ENCODE assay signal across 8 cellular contexts in genomic region chr17:76736349-76737081, GRCh38. TPM values are rescaled to one million over a fixed set of nuclear protein-coding genes. Genes with fewer than 3 reads are reported as not detected.
DNase-seq lines count a peak whose midpoint lies in the region; ATAC-seq and TF ChIP-seq lines count a peak whose summit lies in the region.

No MANE protein-coding gene starts in this region.

- H3K27me3 ChIP-seq in H7 (ENCODE audit: control insufficient read depth, insufficient read depth, low read length): no peaks in the 10 kb centered on the region
- H3K27me3 ChIP-seq in duodenal mucosa (ENCODE audit: control insufficient read depth in 1 of 2, insufficient read depth in 2 of 2, low read length in 2 of 2): no peaks in the 10 kb centered on the region
- no peaks in the 10 kb centered on the region for H3K27me3 ChIP-seq in lower lobe of right lung (ENCODE audit: low read depth)

- H3K4me1 ChIP-seq in duodenal mucosa (ENCODE audit: control insufficient read depth in 1 of 2, insufficient read depth in 2 of 2, low read length in 2 of 2) (peaks cover 42 to 45% of the 10 kb centered on the region in 2 donors), lower lobe of right lung (peaks cover 67% of the 10 kb centered on the region)

- peak overlapping the region; percentile 95 to 99 for H3K9ac ChIP-seq in duodenal mucosa (ENCODE audit: low read depth in 1 of 2, low read length in 2 of 2)

- peak; percentile 63 to 67 for ATAC-seq in lower lobe of right lung
- ATAC-seq in HG02981 (IDR thresholded peaks at IDR 0.05; ENCODE audit: unreplicated experiment): no peak

- peak; percentile 32 for TF ChIP-seq CTCF in lower lobe of right lung (IDR thresholded peaks at IDR 0.05)

- DNase-seq in G401 (ENCODE audit: low spot score) (peak; percentile 53), H7 (peak; percentile 82), NCI-H1105 (lab: John Stamatoyannopoulos, UW) (peak; percentile 31), lower lobe of right lung (peak; percentile 88)
- DNase-seq in activated CD4-positive, alpha-beta T cell treated with anti-CD3 and anti-CD28 coated beads, Interleukin-2, amount 50 U/mL, for 4 hours: peak; percentile 57 to 64
- peak in 2 of 3 experiments; percentile 43 to 63 for DNase-seq in stimulated activated CD4-positive, alpha-beta T cell treated with anti-CD3 and anti-CD28 coated beads, TNF-alpha, amount 100 ng/mL, for 24 hours (ENCODE audit: low read depth in 3 of 3)

- peak overlapping the region; percentile 97 for H3K27ac ChIP-seq in duodenal mucosa (ENCODE audit: low read depth, low read length)
- peak overlapping the region; percentile 98 for H3K27ac ChIP-seq in lower lobe of right lung

- H3K9me3 ChIP-seq in duodenal mucosa (ENCODE audit: control insufficient read depth in 1 of 2, low read length in 2 of 2) (no peaks in the 10 kb centered on the region), lower lobe of right lung (no peaks in the 10 kb centered on the region)

- peaks cover 31% of the 10 kb centered on the region for H3K36me3 ChIP-seq in H7 (replicated peaks; ENCODE audit: control insufficient read depth, insufficient read depth, low read length)
- peaks cover 34 to 41% of the 10 kb centered on the region in 2 donors for H3K36me3 ChIP-seq in duodenal mucosa (ENCODE audit: control insufficient read depth in 1 of 2, insufficient read depth in 2 of 2, low read length in 2 of 2)
- H3K36me3 ChIP-seq in lower lobe of right lung: peaks cover 48% of the 10 kb centered on the region

- in situ Hi-C loops in G401 (cut with HindIII; ENCODE audit: low sequenced_read_pairs): no loop called here

- H3K4me3 ChIP-seq in H7 (ENCODE audit: insufficient read depth, low read depth, low read length) (peak overlapping the region; percentile 98), duodenal mucosa (ENCODE audit: low read depth in 1 of 2, low read length in 2 of 2) (peak overlapping the region; percentile 95 to 97), lower lobe of right lung (peak overlapping the region; percentile 95)

- intact Hi-C loops in lower lobe of right lung (cut with DNase I): no loop called here

RNA-seq across cellular contexts. Expression of gene SRSF2, which starts 0.6 kb away (rescaled TPM):
- total RNA-seq in G401 (2014; rRNA removed; shearing (Covaris generic)): 369 and 387 TPM in 2 replicates
- 327 and 489 TPM in 2 replicates for total RNA-seq in H7 (2014; rRNA removed; shearing (Covaris generic))
- 122 TPM for total RNA-seq in lower lobe of right lung

RNA-seq across cellular contexts. Expression of gene MFSD11, which starts 1.4 kb away (rescaled TPM):
- 11.5 and 45.7 TPM in 2 replicates for total RNA-seq in G401 (2014; rRNA removed; shearing (Covaris generic))
- 11.1 and 16.5 TPM in 2 replicates for total RNA-seq in H7 (2014; rRNA removed; shearing (Covaris generic))
- total RNA-seq in lower lobe of right lung: 32.2 TPM

RNA-seq across cellular contexts. Expression of gene METTL23, which starts 9.9 kb away (rescaled TPM):
- 25.9 and 34.6 TPM in 2 replicates for total RNA-seq in G401 (2014; rRNA removed; shearing (Covaris generic))
- total RNA-seq in H7 (2014; rRNA removed; shearing (Covaris generic)): 50.0 and 54.4 TPM in 2 replicates
- 31.6 TPM for total RNA-seq in lower lobe of right lung

RNA-seq across cellular contexts. Expression of gene JMJD6, which starts 10.1 kb away (rescaled TPM):
- 14.6 and 31.9 TPM in 2 replicates for total RNA-seq in G401 (2014; rRNA removed; shearing (Covaris generic))
- total RNA-seq in H7 (2014; rRNA removed; shearing (Covaris generic)): 16.5 and 16.8 TPM in 2 replicates
- 29.6 TPM for total RNA-seq in lower lobe of right lung

RNA-seq across cellular contexts. Expression of gene MXRA7, which starts 25.8 kb away (rescaled TPM):
- 93.4 and 96.7 TPM in 2 replicates for total RNA-seq in G401 (2014; rRNA removed; shearing (Covaris generic))
- total RNA-seq in H7 (2014; rRNA removed; shearing (Covaris generic)): 38.2 and 59.3 TPM in 2 replicates
- total RNA-seq in lower lobe of right lung: 105 TPM

Comparison
In these comparisons a context has a peak if more than half of its experiments do, and no peak if none do; other contexts are left out.
1. DNase-seq: peak in every context shown above with its lines; median percentile 88 in lower lobe of right lung; 82 in H7; 60 in activated CD4-positive, alpha-beta T cell treated with anti-CD3 and anti-CD28 coated beads, Interleukin-2, amount 50 U/mL, for 4 hours; 53 in G401; 53 in stimulated activated CD4-positive, alpha-beta T cell treated with anti-CD3 and anti-CD28 coated beads, TNF-alpha, amount 100 ng/mL, for 24 hours; 31 in NCI-H1105.